ENCODE assay signal across 8 cellular contexts in genomic region chr16:58843675-58844074, GRCh38.
DNase-seq lines count a peak whose midpoint lies in the region; ATAC-seq, FAIRE-seq and TF ChIP-seq lines count a peak whose summit lies in the region.

No MANE protein-coding gene starts in this region.

- intact Hi-C loops in HCT116 (cut with micrococcal nuclease) = no loop called here
- intact Hi-C loops in PC-9 (cut with micrococcal nuclease; ENCODE audit: unreplicated experiment) = no loop called here

- H4K20me1 ChIP-seq in HCT116 (ENCODE audit: insufficient read depth) = no peaks in the 10 kb centered on the region
- no peaks in the 10 kb centered on the region for H4K20me1 ChIP-seq in PC-9 (ENCODE audit: insufficient read depth)

- BruUV-seq in HCT116 (replicated peaks; lab: Mats Ljungman, UMichigan) (no TSS peak), PC-9 (replicated peaks; lab: Mats Ljungman, UMichigan) (no TSS peak)

- FAIRE-seq in D721Med (lab: Jason Lieb, UNC) = no peak

- H3K9me3 ChIP-seq in HCT116 (ENCODE audit: control insufficient read depth in 1 of 2, insufficient read depth in 1 of 2, low read depth in 1 of 2, low read length in 2 of 2) (no peaks in the 10 kb centered on the region), PC-9 (ENCODE audit: insufficient read depth, low read depth) (no peaks in the 10 kb centered on the region), T-helper 17 cell (ENCODE audit: control insufficient read depth, low read length, poor library complexity, severe bottlenecking) (no peaks in the 10 kb centered on the region)

- H3F3A ChIP-seq in PC-9 (ENCODE audit: insufficient read depth, low read depth) = no peaks in the 10 kb centered on the region

- H3K4me3 ChIP-seq in HCT116 (replicated peaks in 1 of 2; ENCODE audit: low read depth in 1 of 2, low read length in 2 of 2) = no peak overlapping the region
- no peak overlapping the region for H3K4me3 ChIP-seq in PC-9

- no peaks in the 10 kb centered on the region for H3K27me3 Mint-ChIP-seq in WTC11 (ENCODE audit: low read depth)
- H3K27me3 Mint-ChIP-seq in T-helper 17 cell = peaks cover 13% of the 10 kb centered on the region

- TF ChIP-seq POLR2A in HCT116 (IDR thresholded peaks at IDR 0.05; ENCODE audit: borderline replicate concordance, extremely low read depth, insufficient read depth, insufficient read length) = no peak

- H3K4me1 ChIP-seq in HCT116 (ENCODE audit: control insufficient read depth in 1 of 2, insufficient read depth in 2 of 2, low read length in 2 of 2) (no peaks in the 10 kb centered on the region), PC-9 (replicated peaks; ENCODE audit: insufficient read depth) (no peaks in the 10 kb centered on the region)

- H3K4me2 ChIP-seq in HCT116 (ENCODE audit: low read length) = no peak overlapping the region
- no peak overlapping the region for H3K4me2 ChIP-seq in PC-9

- H3K79me2 ChIP-seq in HCT116 (ENCODE audit: insufficient read depth, low read length) (no peaks in the 10 kb centered on the region), PC-9 (ENCODE audit: low read depth) (no peaks in the 10 kb centered on the region)

- no peak for DNase-seq in D721Med (ENCODE audit: insufficient read length, low spot score)
- peak; percentile 3 for DNase-seq in HCT116 (ENCODE audit: low read depth, low spot score)
- no peak for DNase-seq in PC-9
- peak; percentile 19 for DNase-seq in iPS-NIHi7 (ENCODE audit: extremely low spot score)
- DNase-seq in WTC11 (ENCODE audit: low spot score) = no peak
- DNase-seq in T-helper 17 cell = no peak

- H3K36me3 ChIP-seq in HCT116 (ENCODE audit: control insufficient read depth in 1 of 2, insufficient read depth in 2 of 2, low read length in 2 of 2) (no peaks in the 10 kb centered on the region), PC-9 (ENCODE audit: low read depth) (no peaks in the 10 kb centered on the region)

- CTCF ChIA-PET in HCT116 (lab: Charles Lee) (interaction anchor here (0.7 to 1.3 kb wide), 2 partner anchors 30 to 95 kb away, joined by 3 to 5 read pairs; no protein-coding TSS in a partner anchor), PC-9 (lab: Charles Lee) (interaction anchor here (0.6 to 1.0 kb wide), 5 partner anchors 12 to 1877 kb away, joined by 3 to 7 read pairs (median 6); partner anchors contain the start of gene GINS3), WTC11 (lab: Charles Lee) (interaction anchor here (0.6 to 1.8 kb wide), 19 partner anchors 10 to 616 kb away, joined by 3 to 21 read pairs (median 4); no protein-coding TSS in a partner anchor)

- H3K36me3 Mint-ChIP-seq in WTC11 (peaks cover 11% of the 10 kb centered on the region), T-helper 17 cell (ENCODE audit: low read depth) (no peaks in the 10 kb centered on the region)

- no peak overlapping the region for H3K4me3 Mint-ChIP-seq in WTC11
- no peak overlapping the region for H3K4me3 Mint-ChIP-seq in T-helper 17 cell

- H2AFZ ChIP-seq in HCT116 (ENCODE audit: low read depth, low read length, poor library complexity, severe bottlenecking) (no peak overlapping the region), PC-9 (no peak overlapping the region)

- ATAC-seq in HCT116 = no peak
- ATAC-seq in WTC11 = no peak
- ATAC-seq in GM21447 (IDR thresholded peaks at IDR 0.05; ENCODE audit: unreplicated experiment) = no peak
- no peak for ATAC-seq in HG03095 (IDR thresholded peaks at IDR 0.05; ENCODE audit: unreplicated experiment)
- ATAC-seq in T-helper 17 cell = no peak

- TF ChIP-seq RAD21 in HCT116 (IDR thresholded peaks at IDR 0.05; ENCODE audit: low read depth) = peak; percentile 35; the same call in 1 of the 2 replicates

- peaks cover 2% of the 10 kb centered on the region; the same call in 1 of the 2 replicates for H3K4me1 Mint-ChIP-seq in WTC11
- H3K4me1 Mint-ChIP-seq in T-helper 17 cell = no peaks in the 10 kb centered on the region

- H3K27ac Mint-ChIP-seq in WTC11 = no peak overlapping the region
- H3K27ac Mint-ChIP-seq in T-helper 17 cell = no peak overlapping the region

- RAD21 ChIA-PET in HCT116 (lab: Charles Lee; ENCODE audit: low non-redundant PET in 1 of 2, low total read pairs in 2 of 2, uncharacterized antibody in 2 of 2, unreplicated experiment in 2 of 2) = interaction anchor here in 1 of 2 experiments (0.6 kb wide), 1 partner anchor 29 kb away, joined by 3 read pairs; no protein-coding TSS in a partner anchor

- TF ChIP-seq CTCF in D721Med (IDR thresholded peaks at IDR 0.05; ENCODE audit: insufficient read depth, missing control alignments) = peak; percentile 36
- peak in 1 of 3 experiments; percentile 21; a peak in 1 of 6 replicates for TF ChIP-seq CTCF in HCT116 (IDR thresholded peaks at IDR 0.05 in 2 of 3, conservative IDR thresholded peaks at IDR 0.05 in 1 of 3; ENCODE audit: borderline replicate concordance in 1 of 3, insufficient read depth in 1 of 3, low read depth in 2 of 3, low read length in 2 of 3)
- peak; percentile 42 for TF ChIP-seq CTCF in PC-9 (conservative IDR thresholded peaks at IDR 0.05)
- no peak for TF ChIP-seq CTCF in WTC11 (IDR thresholded peaks at IDR 0.05)

- H3K9me3 Mint-ChIP-seq in WTC11 = peaks cover 5% of the 10 kb centered on the region

- H3K27me3 ChIP-seq in HCT116 (ENCODE audit: insufficient read depth, low read length) (no peaks in the 10 kb centered on the region), PC-9 (ENCODE audit: insufficient read depth, low read depth) (peaks cover 5% of the 10 kb centered on the region; the same call in 1 of the 2 replicates)

- H3K9ac ChIP-seq in HCT116 (ENCODE audit: low read length) = no peak overlapping the region

- no peak overlapping the region for H3K27ac ChIP-seq in HCT116 (ENCODE audit: low read depth, low read length)
- no peak overlapping the region for H3K27ac ChIP-seq in PC-9

- POLR2A ChIA-PET in HCT116 (lab: Charles Lee) = no interaction called here
- POLR2A ChIA-PET in PC-9 (lab: Charles Lee; ENCODE audit: unreplicated experiment) = no interaction called here
- POLR2A ChIA-PET in WTC11 (lab: Charles Lee) = interaction anchor here (0.6 kb wide), 1 partner anchor 28 kb away, joined by 3 read pairs; no protein-coding TSS in a partner anchor

- H3K9me2 ChIP-seq in HCT116 (ENCODE audit: insufficient read depth) = no peaks in the 10 kb centered on the region
- no peaks in the 10 kb centered on the region for H3K9me2 ChIP-seq in PC-9 (ENCODE audit: insufficient read depth)

TF ChIP-seq in HCT116, 20 proteins besides CTCF, POLR2A, EP300 and RAD21:
- no peak for TF ChIP-seq CEBPB (IDR thresholded peaks at IDR 0.05; ENCODE audit: low read depth)
- TF ChIP-seq SRF (IDR thresholded peaks at IDR 0.05; ENCODE audit: low read depth) = no peak
- TF ChIP-seq ZFX (IDR thresholded peaks at IDR 0.05) = no peak
- TF ChIP-seq YY1 (IDR thresholded peaks at IDR 0.05; ENCODE audit: extremely low read depth, insufficient replicate concordance, low read depth, low read length) = no peak
- no peak for TF ChIP-seq ELF1 (IDR thresholded peaks at IDR 0.05; ENCODE audit: borderline replicate concordance, low read depth)
- no peak for TF ChIP-seq CBX3 (IDR thresholded peaks at IDR 0.05; ENCODE audit: low read depth)
TF ChIP-seq in HCT116: peak in this region for 0.

TF ChIP-seq in WTC11, 78 proteins besides CTCF, POLR2A, EP300 and RAD21:
- TF ChIP-seq, protein P1, sequence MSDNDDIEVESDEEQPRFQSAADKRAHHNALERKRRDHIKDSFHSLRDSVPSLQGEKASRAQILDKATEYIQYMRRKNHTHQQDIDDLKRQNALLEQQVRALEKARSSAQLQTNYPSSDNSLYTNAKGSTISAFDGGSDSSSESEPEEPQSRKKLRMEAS (CRISPR knock-in tag; IDR thresholded peaks at IDR 0.05) = no peak

Comparison
In these comparisons a context has a peak if more than half of its experiments do, and no peak if none do; other contexts are left out.
1. DNase-seq: peak in HCT116 (single experiment) and iPS-NIHi7 (single experiment); none in D721Med (single experiment), PC-9 (0 of 2), WTC11 (single experiment) and T-helper 17 cell (0 of 3).